33 cellular contexts compared by ENCODE assay signal in the genomic region with DNA sequence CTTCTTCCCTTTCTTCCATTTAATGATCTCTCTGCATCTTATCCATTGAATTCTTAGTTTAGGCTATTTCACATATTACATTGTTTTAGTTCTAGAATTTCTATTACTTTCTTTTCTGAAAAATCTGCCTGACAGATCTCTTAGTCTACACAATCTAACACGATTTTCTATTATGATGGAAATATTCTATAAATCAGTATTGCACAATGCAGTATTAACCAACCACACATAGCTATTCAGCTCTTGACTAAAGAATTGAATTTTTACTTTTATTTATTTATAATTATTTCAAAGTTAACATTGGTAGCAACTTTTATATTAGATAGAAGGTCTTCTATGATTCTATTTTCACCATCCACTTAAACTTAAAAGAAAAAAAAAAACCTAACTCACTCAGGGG.
"Had no signal": no experiment of that assay in that cellular context is flagged by ENCODE, and none has a peak within 500 bp of the region (broad histone marks: within the 10 kb centered on the region; RNA-seq: fewer than 3 reads in every experiment).

No MANE protein-coding gene starts in this region.

- DNase-seq: activated effector memory CD4-positive, alpha-beta T cell treated with anti-CD3 and anti-CD28 coated beads, Interleukin-2, amount 50 U/mL, for 16 hours; activated effector memory CD4-positive, alpha-beta T cell treated with Interleukin-2 at 50 U/mL for 16 hours; activated gamma-delta T cell; activated gamma-delta T cell treated with Interleukin-2 at 50 U/mL for 16 hours; activated naive CD4-positive, alpha-beta T cell; activated naive CD4-positive, alpha-beta T cell treated with anti-CD3 and anti-CD28 coated beads for 36 hours; activated naive CD4-positive, alpha-beta T cell treated with anti-CD3 and anti-CD28 coated beads, Interleukin-2, amount 10 ng/mL, durations not matched to agents 7 days and 5 days; activated naive CD4-positive, alpha-beta T cell treated with anti-CD3 and anti-CD28 coated beads, Interleukin-2, amount 50 U/mL, for 16 hours; activated naive CD4-positive, alpha-beta T cell treated with Interleukin-2 at 50 U/mL for 16 hours; activated naive CD8-positive, alpha-beta T cell treated with anti-CD3 and anti-CD28 coated beads for 36 hours; activated naive CD8-positive, alpha-beta T cell treated with anti-CD3 and anti-CD28 coated beads, Interleukin-2, amount 10 ng/mL, durations not matched to agents 7 days and 5 days; activated naive CD8-positive, alpha-beta T cell treated with anti-CD3 and anti-CD28 coated beads, Interleukin-2, amount 50 U/mL, for 24 hours; activated T-cell treated with anti-CD3 and anti-CD28 coated beads, Interleukin-2, amount 50 U/mL, for 24 hours; activated T-cell treated with anti-CD3 and anti-CD28 coated beads, Interleukin-2, amount 50 U/mL, for 4 hours; activated T-cell treated with anti-CD3 and anti-CD28 coated beads, Interleukin-2, amount 50 U/mL, for 48 hours; activated T-cell treated with anti-CD3 and anti-CD28 coated beads, Interleukin-2, amount 50 U/mL, for 72 hours; adrenal gland; amniotic stem cell; amygdala; anterior cingulate cortex; aorta; body of pancreas; brain microvascular endothelial cell; caudate nucleus; central memory CD4-positive, alpha-beta T cell; cerebellar nuclear complex had no signal

- FAIRE-seq: astrocyte, bronchial epithelial cell had no signal

- H3K4me3 ChIP-seq: adrenal gland, ascending aorta, body of pancreas, breast epithelium, cardiac muscle cell had no signal

- H3K27me3 ChIP-seq: adrenal gland, ascending aorta, body of pancreas, brain microvascular endothelial cell, breast epithelium had no signal

- H3K4me1 ChIP-seq: adrenal gland, ascending aorta, body of pancreas, breast epithelium had no signal

- H3K36me3 ChIP-seq: adrenal gland, ascending aorta, brain microvascular endothelial cell, breast epithelium, cardiac muscle cell had no signal

- H3K27ac ChIP-seq: adrenal gland, ascending aorta, body of pancreas, brain microvascular endothelial cell, breast epithelium, cardiac muscle cell had no signal

- H3K9me3 ChIP-seq: adrenal gland, ascending aorta, body of pancreas, breast epithelium had no signal

- ATAC-seq: activated naive CD4-positive, alpha-beta T cell treated with anti-CD3 and anti-CD28 coated beads, Interleukin-2, amount 50 U/mL, for 72 hours; activated naive CD8-positive, alpha-beta T cell treated with anti-CD3 and anti-CD28 coated beads, Interleukin-2, amount 50 U/mL, for 24 hours; activated T-cell treated with anti-CD3 and anti-CD28 coated beads, Interleukin-2, amount 50 U/mL, for 4 hours; activated T-cell treated with anti-CD3 and anti-CD28 coated beads, Interleukin-2, amount 50 U/mL, for 72 hours; activated T-helper 17 cell treated with anti-CD3 and anti-CD28 coated beads, Interleukin-2, amount 50 U/mL, for 72 hours; body of pancreas had no signal
